Comparison of ENCODE assay signal across 21 cellular contexts in genomic region chr22:28112130-28112529, GRCh38.
A peak's percentile ranks its signal among the peaks of the same experiment; 100 is the strongest.
DNase-seq lines count a peak whose midpoint lies in the region; ATAC-seq and TF ChIP-seq lines count a peak whose summit lies in the region.
"Had no signal": no experiment of that assay in that cellular context is flagged by ENCODE, and none has a peak within 500 bp of the region (broad histone marks: within the 10 kb centered on the region; RNA-seq: fewer than 3 reads in every experiment).

No MANE protein-coding gene starts in this region.

- H3K79me2 ChIP-seq in neural cell (replicated peaks; ENCODE audit: insufficient read depth, low read length) = no peaks in the 10 kb centered on the region

- H3K9me2 ChIP-seq in neural cell (ENCODE audit: insufficient read depth, low read length) = no peaks in the 10 kb centered on the region

- no peak for TF ChIP-seq EP300 in neural cell (conservative IDR thresholded peaks at IDR 0.05; ENCODE audit: poor library complexity, severe bottlenecking)

- H3F3A ChIP-seq in neural cell (ENCODE audit: insufficient read depth, low read length, poor library complexity, severe bottlenecking) = peaks cover 5% of the 10 kb centered on the region

- 46 to 61% (median 53%) methylated on average over 1 of the region's 1 CpG for WGBS in heart left ventricle, 4 donors
- 21 to 43% methylated on average over 1 of the region's 1 CpG for WGBS in endodermal cell (ENCODE audit: insufficient coverage in 1 of 2, insufficient read length in 1 of 2), 2 experiments

- H3K9ac ChIP-seq in endodermal cell (ENCODE audit: extremely low read depth, low read length, poor library complexity, severe bottlenecking) (no peak overlapping the region), neural cell (ENCODE audit: low read length) (peak overlapping the region; percentile 43)

- H3K4me1 Mint-ChIP-seq in endodermal cell = peaks cover 26% of the 10 kb centered on the region
- no peaks in the 10 kb centered on the region for H3K4me1 Mint-ChIP-seq in activated CD8-positive, alpha-beta T cell treated with anti-CD3 and anti-CD28 coated beads, Interleukin-2, amount 10 ng/mL, durations not matched to agents 7 days and 5 days (ENCODE audit: low read depth)

- no peak for TF ChIP-seq POLR2A in heart left ventricle (IDR thresholded peaks at IDR 0.05)
- no peak for TF ChIP-seq POLR2A in vagina (IDR thresholded peaks at IDR 0.05)

- DNase-seq in heart left ventricle (no peak), Right ventricle myocardium superior (no peak), endodermal cell (no peak), vagina (ENCODE audit: extremely low spot score in 2 of 2) (no peak), HPDE6-E6E7 (ENCODE audit: extremely low spot score) (no peak)
- DNase-seq in activated CD8-positive, alpha-beta T cell treated with anti-CD3 and anti-CD28 coated beads, Interleukin-2, amount 10 ng/mL, durations not matched to agents 7 days and 5 days = no peak
- DNase-seq: activated CD4-positive, alpha-beta T cell treated with anti-CD3 and anti-CD28 coated beads, Interleukin-2, amount 50 U/mL, for 48 hours; activated naive CD4-positive, alpha-beta T cell treated with anti-CD3 and anti-CD28 coated beads for 36 hours; activated T-cell treated with anti-CD3 and anti-CD28 coated beads, Interleukin-2, amount 50 U/mL, for 1 hour; colonic mucosa; MV-4-11; NCI-H187 treated with DMSO at 0.1 percent for 48 hours; NCI-H226; stimulated activated CD4-positive, alpha-beta T cell treated with anti-CD3 and anti-CD28 coated beads, Interleukin-12 subunit alpha, Interleukin-12 subunit beta, amount 100 ng/mL, for 4 hours; T-helper 1 cell had no signal

- peaks cover 0 to 36% (median 15%) of the 10 kb centered on the region in 12 donors for H3K4me1 ChIP-seq in heart left ventricle
- H3K4me1 ChIP-seq in endodermal cell (ENCODE audit: control insufficient read depth, insufficient read depth, low read length) = peaks cover 14% of the 10 kb centered on the region
- H3K4me1 ChIP-seq in vagina = peaks cover 35% of the 10 kb centered on the region
- H3K4me1 ChIP-seq: colonic mucosa had no signal

- H3K27me3 ChIP-seq in heart left ventricle (no peaks in the 10 kb centered on the region), endodermal cell (ENCODE audit: control insufficient read depth, insufficient read depth, low read length, poor library complexity, severe bottlenecking) (no peaks in the 10 kb centered on the region), neural cell (ENCODE audit: insufficient read depth, low read depth, low read length) (no peaks in the 10 kb centered on the region), vagina (no peaks in the 10 kb centered on the region)
- H3K27me3 ChIP-seq: ascending aorta, colonic mucosa, foreskin keratinocyte, testis had no signal

- H3K27me3 Mint-ChIP-seq in endodermal cell (ENCODE audit: insufficient read depth) = no peaks in the 10 kb centered on the region
- H3K27me3 Mint-ChIP-seq in activated CD8-positive, alpha-beta T cell treated with anti-CD3 and anti-CD28 coated beads, Interleukin-2, amount 10 ng/mL, durations not matched to agents 7 days and 5 days (ENCODE audit: low read depth) = no peaks in the 10 kb centered on the region

- H3K36me3 ChIP-seq in heart left ventricle = peaks cover 0 to 11% (median 5%) of the 10 kb centered on the region in 9 donors
- no peaks in the 10 kb centered on the region for H3K36me3 ChIP-seq in endodermal cell (ENCODE audit: control insufficient read depth, insufficient read depth, low read length)
- no peaks in the 10 kb centered on the region for H3K36me3 ChIP-seq in neural cell (ENCODE audit: insufficient read depth, low read length)
- H3K36me3 ChIP-seq in vagina = peaks cover 0 to 4% of the 10 kb centered on the region in 2 donors
- H3K36me3 ChIP-seq: colonic mucosa had no signal

- H3K36me3 Mint-ChIP-seq in endodermal cell (ENCODE audit: low read depth) = no peaks in the 10 kb centered on the region
- H3K36me3 Mint-ChIP-seq in activated CD8-positive, alpha-beta T cell treated with anti-CD3 and anti-CD28 coated beads, Interleukin-2, amount 10 ng/mL, durations not matched to agents 7 days and 5 days (ENCODE audit: low read depth) = no peaks in the 10 kb centered on the region

- no peak overlapping the region for H2AFZ ChIP-seq in neural cell (ENCODE audit: low read depth, low read length)

- H3K4me2 ChIP-seq in neural cell (ENCODE audit: low read length) = peak overlapping the region; percentile 63

- intact Hi-C loops in heart left ventricle (cut with DNase I) (loop anchor here in 3 of 10 donors (5.0 to 10.0 kb wide), 4 partner anchors 123 to 483 kb away; no protein-coding TSS in a partner anchor), Right ventricle myocardium superior (cut with DNase I) (no loop called here), vagina (cut with DNase I) (no loop called here)

- H3K27ac ChIP-seq in heart left ventricle (peak overlapping the region in 9 of 12 donors; percentile 27 to 75 (median 54)), endodermal cell (ENCODE audit: low read depth, low read length) (peak overlapping the region; percentile 93), neural cell (ENCODE audit: low read length) (peak overlapping the region; percentile 86), vagina (peak overlapping the region; percentile 25)
- H3K27ac ChIP-seq: colonic mucosa, foreskin keratinocyte, testis had no signal

- peak overlapping the region; percentile 6 for H3K4me3 Mint-ChIP-seq in endodermal cell
- H3K4me3 Mint-ChIP-seq in activated CD8-positive, alpha-beta T cell treated with anti-CD3 and anti-CD28 coated beads, Interleukin-2, amount 10 ng/mL, durations not matched to agents 7 days and 5 days = no peak overlapping the region
- H3K4me3 Mint-ChIP-seq: activated naive CD4-positive, alpha-beta T cell treated with anti-CD3 and anti-CD28 coated beads for 36 hours had no signal

- ATAC-seq in heart left ventricle (peak in 1 of 4 donors; percentile 2), Right ventricle myocardium superior (ENCODE audit: poor library complexity) (no peak), HG03097 (IDR thresholded peaks at IDR 0.05; ENCODE audit: low FRiP score, unreplicated experiment) (no peak)
- ATAC-seq in activated CD8-positive, alpha-beta T cell treated with anti-CD3 and anti-CD28 coated beads, Interleukin-2, amount 10 ng/mL, durations not matched to agents 7 days and 5 days = no peak
- ATAC-seq: foreskin keratinocyte had no signal

- TF ChIP-seq RAD21 in neural cell (conservative IDR thresholded peaks at IDR 0.05) = no peak

- H3K4me3 ChIP-seq in heart left ventricle = no peak overlapping the region
- H3K4me3 ChIP-seq in endodermal cell (ENCODE audit: low read length) = no peak overlapping the region
- peak overlapping the region; percentile 50 for H3K4me3 ChIP-seq in neural cell (ENCODE audit: low read length)
- no peak overlapping the region for H3K4me3 ChIP-seq in vagina
- H3K4me3 ChIP-seq: A549, ascending aorta, colonic mucosa, testis had no signal

- CTCF ChIA-PET in activated CD8-positive, alpha-beta T cell treated with anti-CD3 and anti-CD28 coated beads, Interleukin-2, amount 10 ng/mL, durations not matched to agents 7 days and 5 days (lab: Charles Lee) = no interaction called here

- no peaks in the 10 kb centered on the region for H3K9me3 Mint-ChIP-seq in endodermal cell
- H3K9me3 Mint-ChIP-seq in activated CD8-positive, alpha-beta T cell treated with anti-CD3 and anti-CD28 coated beads, Interleukin-2, amount 10 ng/mL, durations not matched to agents 7 days and 5 days (ENCODE audit: insufficient read depth) = no peaks in the 10 kb centered on the region
- H3K9me3 Mint-ChIP-seq: activated naive CD4-positive, alpha-beta T cell treated with anti-CD3 and anti-CD28 coated beads for 36 hours had no signal

- POLR2A ChIA-PET in activated CD8-positive, alpha-beta T cell treated with anti-CD3 and anti-CD28 coated beads, Interleukin-2, amount 10 ng/mL, durations not matched to agents 7 days and 5 days (lab: Charles Lee) = no interaction called here

- no peaks in the 10 kb centered on the region for H4K20me1 ChIP-seq in neural cell (ENCODE audit: insufficient read depth)

- H3K9me3 ChIP-seq in heart left ventricle = no peaks in the 10 kb centered on the region
- H3K9me3 ChIP-seq in endodermal cell (ENCODE audit: control insufficient read depth, low read length) = no peaks in the 10 kb centered on the region
- no peaks in the 10 kb centered on the region for H3K9me3 ChIP-seq in neural cell (ENCODE audit: low read length)
- H3K9me3 ChIP-seq in vagina = no peaks in the 10 kb centered on the region
- H3K9me3 ChIP-seq: A549, ascending aorta, colonic mucosa, testis had no signal

- peak overlapping the region; percentile 75 for H3K27ac Mint-ChIP-seq in endodermal cell
- no peak overlapping the region for H3K27ac Mint-ChIP-seq in activated CD8-positive, alpha-beta T cell treated with anti-CD3 and anti-CD28 coated beads, Interleukin-2, amount 10 ng/mL, durations not matched to agents 7 days and 5 days
- H3K27ac Mint-ChIP-seq: activated naive CD4-positive, alpha-beta T cell treated with anti-CD3 and anti-CD28 coated beads for 36 hours had no signal

- TF ChIP-seq CTCF in heart left ventricle (IDR thresholded peaks at IDR 0.05) = no peak
- TF ChIP-seq CTCF in endodermal cell (conservative IDR thresholded peaks at IDR 0.05) = no peak
- no peak for TF ChIP-seq CTCF in neural cell (IDR thresholded peaks at IDR 0.05; ENCODE audit: poor library complexity, severe bottlenecking)
- TF ChIP-seq CTCF in vagina (IDR thresholded peaks at IDR 0.05) = no peak

TF ChIP-seq in neural cell, 6 proteins besides CTCF, POLR2A, EP300 and RAD21 (continues in another document):
- no peak for TF ChIP-seq MXI1 (conservative IDR thresholded peaks at IDR 0.05; ENCODE audit: poor library complexity, severe bottlenecking)
- no peak for TF ChIP-seq SMC3 (conservative IDR thresholded peaks at IDR 0.05; ENCODE audit: poor library complexity)
- TF ChIP-seq EZH2 (IDR thresholded peaks at IDR 0.05; ENCODE audit: borderline replicate concordance, insufficient read depth, low read length, poor library complexity, severe bottlenecking) = no peak

Comparison
In these comparisons a context has a peak if more than half of its experiments do, and no peak if none do; other contexts are left out.
1. H3K27ac ChIP-seq: peak in every context shown above with its lines; median percentile 93 in endodermal cell; 86 in neural cell; 54 in heart left ventricle; 25 in vagina.